ENCODE assay signal across 17 cellular contexts in the genomic region with DNA sequence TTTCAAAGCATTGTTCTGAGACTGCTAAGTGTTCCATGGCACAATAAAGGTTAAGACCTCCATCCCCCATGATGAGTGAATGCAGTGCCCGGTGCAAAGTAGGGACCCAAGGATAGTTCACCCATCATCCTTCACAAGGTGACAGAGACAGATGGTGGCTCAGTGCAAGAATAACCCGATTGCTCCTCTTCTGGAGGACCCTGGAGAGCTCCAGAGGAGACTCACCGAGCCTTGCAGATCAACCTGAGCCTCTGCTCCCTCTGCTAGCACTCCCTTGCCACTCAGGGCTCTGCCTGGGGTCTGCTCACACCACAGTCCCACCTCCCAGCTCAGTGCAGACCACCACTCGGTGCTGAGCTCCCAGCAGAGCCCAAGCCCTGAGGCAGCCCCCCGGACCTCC. TPM values are rescaled to one million over a fixed set of nuclear protein-coding genes. Genes with fewer than 3 reads are reported as not detected.
DNase-seq lines count a peak whose midpoint lies in the region; ATAC-seq and TF ChIP-seq lines count a peak whose summit lies in the region.
"Had no signal": no experiment of that assay in that cellular context is flagged by ENCODE, and none has a peak within 500 bp of the region (broad histone marks: within the 10 kb centered on the region; RNA-seq: fewer than 3 reads in every experiment).

No MANE protein-coding gene starts in this region.

- ATAC-seq in GM23338 = no peak

- H3K9me3 Mint-ChIP-seq in GM23338 = no peaks in the 10 kb centered on the region
- no peaks in the 10 kb centered on the region for H3K9me3 Mint-ChIP-seq in activated CD4-positive, alpha-beta T cell treated with anti-CD3 and anti-CD28 coated beads, Interleukin-2, amount 10 ng/mL, durations not matched to agents 7 days and 5 days
- H3K9me3 Mint-ChIP-seq: CD4-positive, alpha-beta T cell had no signal

- H3K4me1 Mint-ChIP-seq in GM23338 = no peaks in the 10 kb centered on the region; the same call in 2 of the 3 replicates
- no peaks in the 10 kb centered on the region for H3K4me1 Mint-ChIP-seq in activated CD4-positive, alpha-beta T cell treated with anti-CD3 and anti-CD28 coated beads, Interleukin-2, amount 10 ng/mL, durations not matched to agents 7 days and 5 days

- H3K27ac Mint-ChIP-seq in GM23338 = no peak overlapping the region
- H3K27ac Mint-ChIP-seq in activated CD4-positive, alpha-beta T cell treated with anti-CD3 and anti-CD28 coated beads, Interleukin-2, amount 10 ng/mL, durations not matched to agents 7 days and 5 days = no peak overlapping the region
- H3K27ac Mint-ChIP-seq: CD4-positive, alpha-beta T cell; HFFc6 had no signal

- H3K4me3 Mint-ChIP-seq in GM23338 = no peak overlapping the region
- H3K4me3 Mint-ChIP-seq in activated CD4-positive, alpha-beta T cell treated with anti-CD3 and anti-CD28 coated beads, Interleukin-2, amount 10 ng/mL, durations not matched to agents 7 days and 5 days = no peak overlapping the region
- H3K4me3 Mint-ChIP-seq: CD4-positive, alpha-beta T cell; HFFc6 had no signal

- no peaks in the 10 kb centered on the region for H4K20me1 ChIP-seq in GM23338 (replicated peaks; ENCODE audit: insufficient read depth)

- no peak overlapping the region for H3K27ac ChIP-seq in GM23338 (ENCODE audit: low read depth)
- H3K27ac ChIP-seq: C4-2B had no signal

- TF ChIP-seq CTCF in GM23338 (conservative IDR thresholded peaks at IDR 0.05; ENCODE audit: low read depth in 2 of 2) = no peak

- no peak overlapping the region for H2AFZ ChIP-seq in GM23338

- no peak for TF ChIP-seq RAD21 in Ishikawa (IDR thresholded peaks at IDR 0.05; ENCODE audit: low read depth)

- H3K36me3 Mint-ChIP-seq in GM23338 (ENCODE audit: low read depth) = no peaks in the 10 kb centered on the region
- H3K36me3 Mint-ChIP-seq in activated CD4-positive, alpha-beta T cell treated with anti-CD3 and anti-CD28 coated beads, Interleukin-2, amount 10 ng/mL, durations not matched to agents 7 days and 5 days (ENCODE audit: low read depth) = no peaks in the 10 kb centered on the region

- no peaks in the 10 kb centered on the region for H3K9me2 ChIP-seq in GM23338 (ENCODE audit: insufficient read depth)

- DNase-seq in GM23338 (ENCODE audit: low spot score) (no peak), iPS-NIHi7 (ENCODE audit: extremely low spot score) (peak; percentile 30), inferior parietal cortex (ENCODE audit: extremely low spot score) (no peak), NCI-H526 treated with DMSO at 0.1 percent for 48 hours (lab: John Stamatoyannopoulos, UW) (no peak)
- DNase-seq in activated CD4-positive, alpha-beta T cell treated with anti-CD3 and anti-CD28 coated beads, Interleukin-2, amount 10 ng/mL, durations not matched to agents 7 days and 5 days = no peak
- DNase-seq: AML-193; Caco-2; CD4-positive, alpha-beta T cell; GF-D8; HFFc6; IMR-90; KBM-7 had no signal

- H3K27me3 ChIP-seq in GM23338 (ENCODE audit: insufficient read depth) = no peaks in the 10 kb centered on the region

- no peak overlapping the region for H3K4me2 ChIP-seq in GM23338

- peaks cover 2% of the 10 kb centered on the region for H3K27me3 Mint-ChIP-seq in GM23338 (ENCODE audit: insufficient read depth, low read depth, poor library complexity)
- H3K27me3 Mint-ChIP-seq in activated CD4-positive, alpha-beta T cell treated with anti-CD3 and anti-CD28 coated beads, Interleukin-2, amount 10 ng/mL, durations not matched to agents 7 days and 5 days = no peaks in the 10 kb centered on the region
- H3K27me3 Mint-ChIP-seq: CD4-positive, alpha-beta T cell had no signal

- TF ChIP-seq EP300 in Ishikawa (IDR thresholded peaks at IDR 0.05; ENCODE audit: borderline replicate concordance) = no peak

- CTCF ChIA-PET in activated CD4-positive, alpha-beta T cell treated with anti-CD3 and anti-CD28 coated beads, Interleukin-2, amount 10 ng/mL, durations not matched to agents 7 days and 5 days (lab: Charles Lee) = no interaction called here

- no peaks in the 10 kb centered on the region for H3F3A ChIP-seq in GM23338 (replicated peaks; ENCODE audit: low read depth)

- H3K4me3 ChIP-seq in GM23338 = no peak overlapping the region
- H3K4me3 ChIP-seq: HAP-1 had no signal

- POLR2A ChIA-PET in activated CD4-positive, alpha-beta T cell treated with anti-CD3 and anti-CD28 coated beads, Interleukin-2, amount 10 ng/mL, durations not matched to agents 7 days and 5 days (lab: Charles Lee) = no interaction called here

- no peaks in the 10 kb centered on the region for H3K79me2 ChIP-seq in GM23338 (replicated peaks; ENCODE audit: insufficient read depth)

- H3K36me3 ChIP-seq in GM23338 (ENCODE audit: insufficient read depth) = no peaks in the 10 kb centered on the region
- H3K36me3 ChIP-seq: HAP-1 had no signal

- H3K4me1 ChIP-seq in GM23338 (ENCODE audit: insufficient read depth) = no peaks in the 10 kb centered on the region
- H3K4me1 ChIP-seq: Caco-2, HAP-1 had no signal

TF ChIP-seq in GM23338, 12 proteins besides CTCF, POLR2A, EP300 and RAD21:
- TF ChIP-seq POLR2AphosphoS5 (IDR thresholded peaks at IDR 0.05; ENCODE audit: low read depth) (no peak), ZNF114 (CRISPR knock-in tag; IDR thresholded peaks at IDR 0.05) (no peak), EZH2phosphoT487 (IDR thresholded peaks at IDR 0.05; ENCODE audit: unreplicated experiment) (no peak), NANOG (IDR thresholded peaks at IDR 0.05; ENCODE audit: borderline replicate concordance) (no peak)
- TF ChIP-seq, protein P1, sequence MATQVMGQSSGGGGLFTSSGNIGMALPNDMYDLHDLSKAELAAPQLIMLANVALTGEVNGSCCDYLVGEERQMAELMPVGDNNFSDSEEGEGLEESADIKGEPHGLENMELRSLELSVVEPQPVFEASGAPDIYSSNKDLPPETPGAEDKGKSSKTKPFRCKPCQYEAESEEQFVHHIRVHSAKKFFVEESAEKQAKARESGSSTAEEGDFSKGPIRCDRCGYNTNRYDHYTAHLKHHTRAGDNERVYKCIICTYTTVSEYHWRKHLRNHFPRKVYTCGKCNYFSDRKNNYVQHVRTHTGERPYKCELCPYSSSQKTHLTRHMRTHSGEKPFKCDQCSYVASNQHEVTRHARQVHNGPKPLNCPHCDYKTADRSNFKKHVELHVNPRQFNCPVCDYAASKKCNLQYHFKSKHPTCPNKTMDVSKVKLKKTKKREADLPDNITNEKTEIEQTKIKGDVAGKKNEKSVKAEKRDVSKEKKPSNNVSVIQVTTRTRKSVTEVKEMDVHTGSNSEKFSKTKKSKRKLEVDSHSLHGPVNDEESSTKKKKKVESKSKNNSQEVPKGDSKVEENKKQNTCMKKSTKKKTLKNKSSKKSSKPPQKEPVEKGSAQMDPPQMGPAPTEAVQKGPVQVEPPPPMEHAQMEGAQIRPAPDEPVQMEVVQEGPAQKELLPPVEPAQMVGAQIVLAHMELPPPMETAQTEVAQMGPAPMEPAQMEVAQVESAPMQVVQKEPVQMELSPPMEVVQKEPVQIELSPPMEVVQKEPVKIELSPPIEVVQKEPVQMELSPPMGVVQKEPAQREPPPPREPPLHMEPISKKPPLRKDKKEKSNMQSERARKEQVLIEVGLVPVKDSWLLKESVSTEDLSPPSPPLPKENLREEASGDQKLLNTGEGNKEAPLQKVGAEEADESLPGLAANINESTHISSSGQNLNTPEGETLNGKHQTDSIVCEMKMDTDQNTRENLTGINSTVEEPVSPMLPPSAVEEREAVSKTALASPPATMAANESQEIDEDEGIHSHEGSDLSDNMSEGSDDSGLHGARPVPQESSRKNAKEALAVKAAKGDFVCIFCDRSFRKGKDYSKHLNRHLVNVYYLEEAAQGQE (IDR thresholded peaks at IDR 0.05; ENCODE audit: unreplicated experiment) = peak; percentile 22
TF ChIP-seq in GM23338: peak in this region for 1.

TF ChIP-seq in Ishikawa, 13 proteins besides CTCF, POLR2A, EP300 and RAD21:
- TF ChIP-seq, protein P1 (IDR thresholded peaks at IDR 0.05; ENCODE audit: low read depth) = peak; percentile 70
- no peak for TF ChIP-seq NFIC (IDR thresholded peaks at IDR 0.05)
- TF ChIP-seq EGR1 (IDR thresholded peaks at IDR 0.05) = no peak
TF ChIP-seq in Ishikawa: peak in this region for 1.

RNA-seq across cellular contexts. Expression of a gene that starts 49.3 kb away (rescaled TPM):
- total RNA-seq in GM23338 (2014; rRNA removed; shearing (Covaris generic)) = not detected in 2 replicates
- not detected in 2 replicates for polyA plus RNA-seq in GM23338 (2016; fragmentation: Nextera tagmentation; extraction: Ambion mirVana)
- total RNA-seq in activated CD4-positive, alpha-beta T cell treated with anti-CD3 and anti-CD28 coated beads, Interleukin-2, amount 10 ng/mL, durations not matched to agents 7 days and 5 days = not detected
- total RNA-seq: Caco-2; CD4-positive, alpha-beta T cell; H4; HFFc6; IMR-90 had no signal
- polyA plus RNA-seq: BJ, IMR-90 had no signal
